Comparison of ENCODE assay signal across 8 cellular contexts in genomic region chr7:151226875-151227782, GRCh38. TPM values are rescaled to one million over a fixed set of nuclear protein-coding genes. Genes with fewer than 3 reads are reported as not detected.
DNase-seq lines count a peak whose midpoint lies in the region; TF ChIP-seq lines count a peak whose summit lies in the region.

Gene ABCF2, minus strand, starts transcription at chr7:151227205. Its CDS starts 747 bp downstream, at chr7:151226458.

- H3K9ac ChIP-seq in neuronal stem cell (ENCODE audit: low read depth, low read length, poor library complexity), result peak within 1 kb of the TSS; percentile 98

- H2BK5ac ChIP-seq in neuronal stem cell (ENCODE audit: low read length), result peak within 1 kb of the TSS; percentile 68

- H3K27me3 ChIP-seq in neuronal stem cell (ENCODE audit: control insufficient read depth in 3 of 3, insufficient read depth in 3 of 3, low read depth in 1 of 3, low read length in 3 of 3), result no peaks in the 10 kb centered on the region

- no peak within 1 kb of the TSS for H3K14ac ChIP-seq in neuronal stem cell (ENCODE audit: low read length)

- H2BK15ac ChIP-seq in neuronal stem cell (ENCODE audit: low read length), result no peak within 1 kb of the TSS

- H2AFZ ChIP-seq in neuronal stem cell (ENCODE audit: low read length), result peak within 1 kb of the TSS; percentile 90

- peak within 1 kb of the TSS; percentile 96 for H3K23ac ChIP-seq in neuronal stem cell (ENCODE audit: low read depth, low read length, poor library complexity)

- no peak for TF ChIP-seq CTCF in subcutaneous adipose tissue (IDR thresholded peaks at IDR 0.05; ENCODE audit: low read depth)

- CTCF ChIA-PET in HEK293T (lab: Yijun Ruan, JAX), result interaction anchor here (1.0 to 3.6 kb wide), 4 partner anchors 16 to 76 kb away, joined by 3 to 26 read pairs (median 4); no protein-coding TSS in a partner anchor

- peak within 1 kb of the TSS; percentile 84 to 88 for H3K4me3 ChIP-seq in neuronal stem cell (ENCODE audit: low read length in 2 of 2)

- H3K27ac ChIP-seq in neuronal stem cell (replicated peaks; ENCODE audit: low read length), result peak within 1 kb of the TSS; percentile 96

- peak within 1 kb of the TSS; percentile 80 for H3K4me2 ChIP-seq in neuronal stem cell (ENCODE audit: insufficient read depth, low read length, poor library complexity, severe bottlenecking)

- H3K4me1 ChIP-seq in neuronal stem cell (ENCODE audit: control insufficient read depth in 2 of 2, insufficient read depth in 1 of 2, low read depth in 1 of 2, low read length in 2 of 2), result peaks cover 7 to 17% of the 10 kb centered on the region in 2 donors

- H3K18ac ChIP-seq in neuronal stem cell (ENCODE audit: low read length), result peak within 1 kb of the TSS; percentile 55

- H2BK12ac ChIP-seq in neuronal stem cell (ENCODE audit: low read length), result no peak within 1 kb of the TSS

- peaks cover 6% of the 10 kb centered on the region for H3K79me1 ChIP-seq in neuronal stem cell (ENCODE audit: low read depth, low read length)

- no peak within 1 kb of the TSS for H2BK120ac ChIP-seq in neuronal stem cell (ENCODE audit: low read depth, low read length)

- WGBS in neuronal stem cell (ENCODE audit: extremely low coverage in 2 of 2, insufficient read length in 2 of 2, insufficient replicate concordance in 1 of 2), 2 donors, result no CpG with 5 or more reads among the region's 68 CpGs

- H3K9me3 ChIP-seq in neuronal stem cell (replicated peaks in 1 of 2; ENCODE audit: control insufficient read depth in 2 of 2, insufficient read depth in 1 of 2, low read depth in 1 of 2, low read length in 2 of 2), result no peaks in the 10 kb centered on the region

- H4K8ac ChIP-seq in neuronal stem cell (ENCODE audit: low read depth, low read length), result no peak within 1 kb of the TSS

- no peak within 1 kb of the TSS for H4K91ac ChIP-seq in neuronal stem cell (ENCODE audit: low read depth, low read length, poor library complexity)

- in situ Hi-C loops in SK-MEL-5 (cut with HindIII; ENCODE audit: low pct_unique_long_range_greater_than_20kb, low sequenced_read_pairs), result no loop called here

- POLR2A ChIA-PET in HEK293T (lab: Yijun Ruan, JAX), result interaction anchor here (0.6 to 5.2 kb wide), 33 partner anchors 9 to 312 kb away, joined by 3 to 90 read pairs (median 4); partner anchors contain the start of genes ABCB8, AGAP3, FASTK and H2BK1

- peaks cover 23 to 38% of the 10 kb centered on the region in 2 donors for H3K36me3 ChIP-seq in neuronal stem cell (replicated peaks in 1 of 2; ENCODE audit: control insufficient read depth in 2 of 2, insufficient read depth in 2 of 2, low read length in 2 of 2)

- H2AK5ac ChIP-seq in neuronal stem cell (ENCODE audit: low read depth, low read length), result no peak within 1 kb of the TSS

- no peak within 1 kb of the TSS for H3K4ac ChIP-seq in neuronal stem cell (ENCODE audit: low read length)

- DNase-seq in GF-D8 (lab: John Stamatoyannopoulos, UW), result peak; percentile 98
- DNase-seq in HEK293T (ENCODE audit: extremely low spot score), result peak; percentile 100
- peak; percentile 98 for DNase-seq in MV-4-11 (lab: John Stamatoyannopoulos, UW)
- peak; percentile 100 for DNase-seq in SK-MEL-5 (ENCODE audit: low read depth, low spot score)
- DNase-seq in activated naive CD4-positive, alpha-beta T cell treated with Interleukin-2 at 50 U/mL for 16 hours, result peak; percentile 99
- peak; percentile 99 for DNase-seq in foreskin melanocyte
- DNase-seq in neuronal stem cell (ENCODE audit: low spot score), result peak; percentile 99

TF ChIP-seq in HEK293T, 16 proteins besides CTCF, POLR2A, EP300 and RAD21:
- TF ChIP-seq L3MBTL2 (conservative IDR thresholded peaks at IDR 0.05) (peak; percentile 97), FOXK2 (IDR thresholded peaks at IDR 0.05) (no peak), PKNOX1 (IDR thresholded peaks at IDR 0.05) (peak; percentile 65)

RNA-seq across cellular contexts. Expression of gene ABCF2, which starts in this region (rescaled TPM):
- total RNA-seq in SK-MEL-5 (2014; rRNA removed; shearing (Covaris generic)), result 93.5 and 94.6 TPM in 2 replicates
- polyA plus RNA-seq in SK-MEL-5 (2015; cell fraction: cytosol; rRNA removed), result 92.2 and 107 TPM in 2 replicates
- polyA plus RNA-seq in SK-MEL-5 (2015; cell fraction: nucleus; rRNA removed), result 77.1 and 83.4 TPM in 2 replicates
- polyA plus RNA-seq in neuronal stem cell (2013, experiment 1 of 2), result 19.4 TPM
- 19.4 TPM for polyA plus RNA-seq in neuronal stem cell (2013, experiment 2 of 2)
- total RNA-seq in subcutaneous adipose tissue, result 10 to 100 TPM; 21.2 to 34.7 (median 29.3) TPM

Comparison
In these comparisons a context has a peak if more than half of its experiments do, and no peak if none do; other contexts are left out.
1. Peak in every context shown above with its lines: DNase-seq, H3K4me3 ChIP-seq and H3K27ac ChIP-seq.